In genomic region chr15:65644282-65644681, GRCh38 we compare ENCODE assay signal across 16 cellular contexts. TPM values are rescaled to one million over a fixed set of nuclear protein-coding genes. Genes with fewer than 3 reads are reported as not detected.
DNase-seq lines count a peak whose midpoint lies in the region; ATAC-seq and TF ChIP-seq lines count a peak whose summit lies in the region.
"Had no signal": no experiment of that assay in that cellular context is flagged by ENCODE, and none has a peak within 500 bp of the region (broad histone marks: within the 10 kb centered on the region; RNA-seq: fewer than 3 reads in every experiment).

No MANE protein-coding gene starts in this region.

- H4K5ac ChIP-seq in mesendoderm (ENCODE audit: low read length), result no peak overlapping the region

- H2BK15ac ChIP-seq in mesendoderm (replicated peaks; ENCODE audit: low read depth), result no peak overlapping the region

- no peaks in the 10 kb centered on the region for H3K9me3 Mint-ChIP-seq in stimulated activated naive B cell treated with anti-CD40 and anti-IgM and Interleukin-4, amounts not matched to agents 10 μg/mL and 1 μg/mL and 100 μg/mL, for 72 hours
- H3K9me3 Mint-ChIP-seq: CD4-positive, CD25-positive, alpha-beta regulatory T cell; CD8-positive, alpha-beta memory T cell had no signal

- H3K56ac ChIP-seq in mesendoderm (ENCODE audit: low read length), result no peak overlapping the region

- no peak for ATAC-seq in stimulated activated naive B cell treated with anti-CD40 and anti-IgM and Interleukin-4, amounts not matched to agents 10 μg/mL and 1 μg/mL and 100 μg/mL, for 72 hours (replicated peaks)
- no peak for ATAC-seq in GM19455 (IDR thresholded peaks at IDR 0.05; ENCODE audit: unreplicated experiment)
- ATAC-seq in HG03095 (IDR thresholded peaks at IDR 0.05; ENCODE audit: unreplicated experiment), result no peak
- ATAC-seq: HCT116 had no signal

- DNase-seq in RWPE1 (ENCODE audit: low spot score), result no peak
- no peak for DNase-seq in mesendoderm
- no peak for DNase-seq in stimulated activated naive B cell treated with anti-CD40 and anti-IgM and Interleukin-4, amounts not matched to agents 10 μg/mL and 1 μg/mL and 100 μg/mL, for 72 hours
- DNase-seq in vagina (ENCODE audit: extremely low spot score in 2 of 2), result no peak
- DNase-seq: ACHN; BE2C; C1 segment of cervical spinal cord; CD4-positive, CD25-positive, alpha-beta regulatory T cell; CD8-positive, alpha-beta memory T cell; COR-L47; GOT3; H7 had no signal

- H3K4me2 ChIP-seq in mesendoderm (ENCODE audit: low read length), result no peak overlapping the region

- POLR2A ChIA-PET in HEK293 (lab: Yijun Ruan, JAX) (no interaction called here), RWPE1 (lab: Yijun Ruan, JAX; ENCODE audit: low non-redundant PET) (no interaction called here)

- TF ChIP-seq POLR2A in vagina (IDR thresholded peaks at IDR 0.05), result no peak

- no peak overlapping the region for H2BK120ac ChIP-seq in mesendoderm (ENCODE audit: low read depth, low read length)

- H3K4me3 Mint-ChIP-seq in stimulated activated naive B cell treated with anti-CD40 and anti-IgM and Interleukin-4, amounts not matched to agents 10 μg/mL and 1 μg/mL and 100 μg/mL, for 72 hours, result no peak overlapping the region
- H3K4me3 Mint-ChIP-seq: CD4-positive, CD25-positive, alpha-beta regulatory T cell; CD8-positive, alpha-beta memory T cell had no signal

- H3K79me1 ChIP-seq in mesendoderm (ENCODE audit: low read length), result no peaks in the 10 kb centered on the region

- intact Hi-C loops in vagina (cut with DNase I), result no loop called here

- no CpG with 5 or more reads among the region's 4 CpGs for WGBS in mesendoderm (ENCODE audit: extremely low coverage, insufficient coverage, low lambda C conversion rate)

- TF ChIP-seq CTCF in HEK293 (tag by site-specific recombination; IDR thresholded peaks at IDR 0.05) (no peak), RWPE1 (conservative IDR thresholded peaks at IDR 0.05; ENCODE audit: low read depth) (no peak), vagina (IDR thresholded peaks at IDR 0.05) (no peak)

- H3K4me1 Mint-ChIP-seq in stimulated activated naive B cell treated with anti-CD40 and anti-IgM and Interleukin-4, amounts not matched to agents 10 μg/mL and 1 μg/mL and 100 μg/mL, for 72 hours, result peaks cover 0 to 2% of the 10 kb centered on the region in 2 donors
- H3K4me1 Mint-ChIP-seq: CD8-positive, alpha-beta memory T cell had no signal

- no peak overlapping the region for H3K4me3 ChIP-seq in HEK293 (ENCODE audit: low read depth, low read length)
- H3K4me3 ChIP-seq in mesendoderm (ENCODE audit: low read length), result no peak overlapping the region
- H3K4me3 ChIP-seq in vagina, result no peak overlapping the region

- H3K4ac ChIP-seq in mesendoderm (ENCODE audit: low read depth, low read length), result no peak overlapping the region

- H3K36me3 ChIP-seq in HEK293 (ENCODE audit: control insufficient read depth in 2 of 2, insufficient read depth in 1 of 2, low read length in 2 of 2), result no peaks in the 10 kb centered on the region
- no peaks in the 10 kb centered on the region for H3K36me3 ChIP-seq in mesendoderm (ENCODE audit: control insufficient read depth, insufficient read depth, low read length)
- no peaks in the 10 kb centered on the region for H3K36me3 ChIP-seq in vagina
- H3K36me3 ChIP-seq: BE2C had no signal

- no peaks in the 10 kb centered on the region for H3K27me3 Mint-ChIP-seq in stimulated activated naive B cell treated with anti-CD40 and anti-IgM and Interleukin-4, amounts not matched to agents 10 μg/mL and 1 μg/mL and 100 μg/mL, for 72 hours
- H3K27me3 Mint-ChIP-seq: CD4-positive, CD25-positive, alpha-beta regulatory T cell; CD8-positive, alpha-beta memory T cell had no signal

- no peak overlapping the region for H2AK5ac ChIP-seq in mesendoderm (ENCODE audit: low read length)

- H4K8ac ChIP-seq in mesendoderm (ENCODE audit: low read depth, low read length), result no peak overlapping the region

- H3K79me2 ChIP-seq in mesendoderm (ENCODE audit: control insufficient read depth, insufficient read depth, low read length), result no peaks in the 10 kb centered on the region

- H3K27ac ChIP-seq in HEK293 (ENCODE audit: extremely low read depth, low read depth, low read length) (no peak overlapping the region), RWPE1 (peak overlapping the region; percentile 10; the same call in 1 of the 2 replicates), mesendoderm (ENCODE audit: low read depth, low read length) (no peak overlapping the region), vagina (no peak overlapping the region)

- no peak overlapping the region for H2BK5ac ChIP-seq in mesendoderm (ENCODE audit: low read length)

- H3K9ac ChIP-seq in mesendoderm (ENCODE audit: low read length), result no peak overlapping the region

- no peak overlapping the region for H3K18ac ChIP-seq in mesendoderm (ENCODE audit: low read length)

- H3K36me3 Mint-ChIP-seq in stimulated activated naive B cell treated with anti-CD40 and anti-IgM and Interleukin-4, amounts not matched to agents 10 μg/mL and 1 μg/mL and 100 μg/mL, for 72 hours, result peaks cover 15 to 25% of the 10 kb centered on the region in 2 donors
- H3K36me3 Mint-ChIP-seq: CD4-positive, CD25-positive, alpha-beta regulatory T cell had no signal

- H3K9me3 ChIP-seq in HEK293 (ENCODE audit: control insufficient read depth, insufficient read depth, low read depth, low read length) (no peaks in the 10 kb centered on the region), vagina (no peaks in the 10 kb centered on the region)
- H3K9me3 ChIP-seq: BE2C had no signal

- CTCF ChIA-PET in HEK293 (lab: Yijun Ruan, JAX) (interaction anchor here (0.6 to 2.9 kb wide), 2 partner anchors 180 to 324 kb away, joined by 3 to 10 read pairs; no protein-coding TSS in a partner anchor), RWPE1 (lab: Yijun Ruan, JAX) (no interaction called here)

- H3K27me3 ChIP-seq in mesendoderm (ENCODE audit: insufficient read depth, low read length, poor library complexity) (no peaks in the 10 kb centered on the region), vagina (no peaks in the 10 kb centered on the region)
- H3K27me3 ChIP-seq: BE2C had no signal

- peak overlapping the region; percentile 33 for H3K27ac Mint-ChIP-seq in stimulated activated naive B cell treated with anti-CD40 and anti-IgM and Interleukin-4, amounts not matched to agents 10 μg/mL and 1 μg/mL and 100 μg/mL, for 72 hours

- H3K4me1 ChIP-seq in HEK293 (ENCODE audit: control insufficient read depth, insufficient read depth, low read length) (no peaks in the 10 kb centered on the region), mesendoderm (ENCODE audit: control insufficient read depth, low read depth, low read length) (no peaks in the 10 kb centered on the region), vagina (no peaks in the 10 kb centered on the region)
- H3K4me1 ChIP-seq: BE2C had no signal

- H3K23ac ChIP-seq in mesendoderm (ENCODE audit: low read length), result peak overlapping the region; percentile 59

TF ChIP-seq in HEK293, 187 proteins besides CTCF, POLR2A, EP300 and RAD21:
- TF ChIP-seq ZNF16 (tag by site-specific recombination; IDR thresholded peaks at IDR 0.05; ENCODE audit: low read depth), result no peak
- TF ChIP-seq PRDM10 (tag by site-specific recombination; IDR thresholded peaks at IDR 0.05), result peak; percentile 75
- no peak for TF ChIP-seq PBX3 (CRISPR knock-in tag; IDR thresholded peaks at IDR 0.05)

RNA-seq across cellular contexts. Expression of gene SLC24A1, which starts 22.5 kb away (rescaled TPM):
- polyA plus RNA-seq in mesendoderm (2013, experiment 1 of 2), result 4.3 TPM
- polyA plus RNA-seq in mesendoderm (2013, experiment 2 of 2), result 4.0 TPM
- 7.4 TPM for total RNA-seq in vagina

RNA-seq across cellular contexts. Expression of gene INTS14, which starts 33.4 kb away (rescaled TPM):
- 26.9 TPM for polyA plus RNA-seq in mesendoderm (2013, experiment 1 of 2)
- polyA plus RNA-seq in mesendoderm (2013, experiment 2 of 2), result 26.7 TPM
- 28.0 TPM for total RNA-seq in vagina
